In the genomic region with DNA sequence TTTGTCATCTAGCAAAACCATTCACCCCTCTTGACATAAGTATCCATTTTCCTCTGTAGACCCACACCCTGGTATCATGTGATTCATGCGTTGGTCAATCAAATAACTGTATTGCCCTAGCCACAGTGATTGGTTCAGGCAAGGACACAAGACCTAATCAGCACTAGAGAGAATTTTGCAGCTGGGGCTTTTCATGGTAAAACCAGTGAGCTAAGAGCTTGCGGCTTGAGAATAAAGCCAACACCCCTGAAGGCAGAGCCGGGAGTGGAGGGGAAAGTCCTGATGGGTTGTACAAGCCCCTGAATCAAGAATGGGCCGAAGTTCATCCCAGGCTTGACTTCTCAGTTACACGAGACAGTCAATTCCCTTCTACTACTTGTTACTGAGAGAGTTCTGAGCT, we compare ENCODE assay signal across 16 cellular contexts.
"Had no signal": no experiment of that assay in that cellular context is flagged by ENCODE, and none has a peak within 500 bp of the region (broad histone marks: within the 10 kb centered on the region; RNA-seq: fewer than 3 reads in every experiment).

No MANE protein-coding gene starts in this region.

- H3K36me3 Mint-ChIP-seq: activated naive CD4-positive, alpha-beta T cell treated with anti-CD3 and anti-CD28 coated beads, Interleukin-2, amount 50 U/mL, for 24 hours; brain had no signal

- H3K27ac Mint-ChIP-seq: activated naive CD4-positive, alpha-beta T cell treated with anti-CD3 and anti-CD28 coated beads, Interleukin-2, amount 50 U/mL, for 24 hours; activated T-helper 2 cell treated with anti-CD3 and anti-CD28 coated beads, Interferon-gamma antibody, Interleukin-2, Interleukin-4, amounts not matched to agents 10 μg/mL and 5 μg/mL and 100 μg/mL, durations not matched to agents 14 hours and 24 hours and 36 hours had no signal

- ATAC-seq: esophagus mucosa, foreskin keratinocyte, right lobe of liver, SK-N-SH treated with all-trans-retinoic acid at 6 μM for 48 hours had no signal

- H3K27me3 ChIP-seq: foreskin keratinocyte, right lobe of liver, upper lobe of left lung had no signal

- H3K36me3 ChIP-seq: right lobe of liver, upper lobe of left lung had no signal

- H3K4me1 ChIP-seq: right lobe of liver had no signal

- H3K4me1 Mint-ChIP-seq: activated naive CD4-positive, alpha-beta T cell treated with anti-CD3 and anti-CD28 coated beads, Interleukin-2, amount 50 U/mL, for 24 hours had no signal

- FAIRE-seq: islet of Langerhans, TTC549 had no signal

- H3K4me3 ChIP-seq: right lobe of liver, upper lobe of left lung had no signal

- H3K27me3 Mint-ChIP-seq: activated naive CD4-positive, alpha-beta T cell treated with anti-CD3 and anti-CD28 coated beads, Interleukin-2, amount 50 U/mL, for 24 hours; progenitor cell of endocrine pancreas had no signal

- H3K4me3 Mint-ChIP-seq: activated naive CD4-positive, alpha-beta T cell treated with anti-CD3 and anti-CD28 coated beads, Interleukin-2, amount 50 U/mL, for 24 hours; brain had no signal

- H3K9me3 Mint-ChIP-seq: activated naive CD4-positive, alpha-beta T cell treated with anti-CD3 and anti-CD28 coated beads, Interleukin-2, amount 50 U/mL, for 24 hours; activated T-helper 2 cell treated with anti-CD3 and anti-CD28 coated beads, Interferon-gamma antibody, Interleukin-2, Interleukin-4, amounts not matched to agents 10 μg/mL and 5 μg/mL and 100 μg/mL, durations not matched to agents 14 hours and 24 hours and 36 hours; brain had no signal

- H3K27ac ChIP-seq: foreskin keratinocyte, right lobe of liver, upper lobe of left lung had no signal

- DNase-seq: activated CD4-positive, alpha-beta T cell treated with anti-CD3 and anti-CD28 coated beads, Interleukin-2, amount 50 U/mL, for 1 hour; activated CD4-positive, CD25-positive, alpha-beta regulatory T cell; foreskin keratinocyte; right lobe of liver; stimulated activated CD4-positive, alpha-beta T cell treated with anti-CD3 and anti-CD28 coated beads, Interleukin-2, amount 100 ng/mL, for 24 hours; stimulated activated naive CD4-positive, alpha-beta T cell; substantia nigra; upper lobe of left lung had no signal

- H3K9me3 ChIP-seq: right lobe of liver, upper lobe of left lung had no signal
